In genomic region chr12:14365294-14366210, GRCh38 we compare ENCODE assay signal across 8 cellular contexts. TPM values are rescaled to one million over a fixed set of nuclear protein-coding genes. Genes with fewer than 3 reads are reported as not detected.
DNase-seq lines count a peak whose midpoint lies in the region; ATAC-seq and TF ChIP-seq lines count a peak whose summit lies in the region.

TSS of gene ATF7IP (plus strand) at chr12:14365682. CDS start at chr12:14423916, 58,234 bp downstream.

- no peaks in the 10 kb centered on the region for H3K9me3 ChIP-seq in fibroblast of lung (ENCODE audit: control insufficient read depth, insufficient read depth, low read depth, low read length)
- H3K9me3 ChIP-seq in naive thymus-derived CD4-positive, alpha-beta T cell (ENCODE audit: control insufficient read depth in 2 of 3, low read length in 3 of 3): no peaks in the 10 kb centered on the region

- peak within 1 kb of the TSS; percentile 83 for H3K4me3 Mint-ChIP-seq in activated T-helper 17 cell treated with anti-CD3 and anti-CD28 coated beads, Interleukin-2, amount 50 U/mL, for 72 hours
- H3K4me3 Mint-ChIP-seq in naive thymus-derived CD4-positive, alpha-beta T cell: peak within 1 kb of the TSS; percentile 78 to 97 (median 88)
- peak within 1 kb of the TSS; percentile 81 to 87 for H3K4me3 Mint-ChIP-seq in stimulated activated naive B cell treated with anti-CD40 and anti-IgM and Interleukin-4, amounts not matched to agents 10 μg/mL and 1 μg/mL and 100 μg/mL, for 72 hours

- no peaks in the 10 kb centered on the region for H3K27me3 Mint-ChIP-seq in activated T-helper 17 cell treated with anti-CD3 and anti-CD28 coated beads, Interleukin-2, amount 50 U/mL, for 72 hours
- peaks cover 0 to 2% (median 0%) of the 10 kb centered on the region in 5 donors for H3K27me3 Mint-ChIP-seq in naive thymus-derived CD4-positive, alpha-beta T cell
- H3K27me3 Mint-ChIP-seq in stimulated activated naive B cell treated with anti-CD40 and anti-IgM and Interleukin-4, amounts not matched to agents 10 μg/mL and 1 μg/mL and 100 μg/mL, for 72 hours: no peaks in the 10 kb centered on the region

- peak within 1 kb of the TSS; percentile 92 for H3K27ac Mint-ChIP-seq in activated T-helper 17 cell treated with anti-CD3 and anti-CD28 coated beads, Interleukin-2, amount 50 U/mL, for 72 hours
- peak within 1 kb of the TSS; percentile 88 to 98 (median 94) for H3K27ac Mint-ChIP-seq in naive thymus-derived CD4-positive, alpha-beta T cell
- H3K27ac Mint-ChIP-seq in stimulated activated naive B cell treated with anti-CD40 and anti-IgM and Interleukin-4, amounts not matched to agents 10 μg/mL and 1 μg/mL and 100 μg/mL, for 72 hours: peak within 1 kb of the TSS; percentile 97

- no peaks in the 10 kb centered on the region for H3K36me3 ChIP-seq in fibroblast of lung (ENCODE audit: control insufficient read depth, insufficient read depth, low read length)
- no peaks in the 10 kb centered on the region for H3K36me3 ChIP-seq in naive thymus-derived CD4-positive, alpha-beta T cell (ENCODE audit: control insufficient read depth in 2 of 3, insufficient read depth in 3 of 3, low read length in 3 of 3)

- H3K4me1 ChIP-seq in fibroblast of lung (ENCODE audit: control insufficient read depth, extremely low read depth, insufficient read depth, low read length): no peaks in the 10 kb centered on the region
- H3K4me1 ChIP-seq in naive thymus-derived CD4-positive, alpha-beta T cell (ENCODE audit: control insufficient read depth in 2 of 2, insufficient read depth in 2 of 2, low read length in 2 of 2): peaks cover 13 to 20% of the 10 kb centered on the region in 2 donors

- peak within 1 kb of the TSS; percentile 63 to 91 (median 77) for H3K4me3 ChIP-seq in fibroblast of lung (replicated peaks in 1 of 4; ENCODE audit: control extremely low read depth in 1 of 4, insufficient read depth in 1 of 4, low read depth in 3 of 4, low read length in 4 of 4)
- H3K4me3 ChIP-seq in naive thymus-derived CD4-positive, alpha-beta T cell (ENCODE audit: low read length): peak within 1 kb of the TSS; percentile 83

- no peaks in the 10 kb centered on the region for H4K20me1 ChIP-seq in fibroblast of lung (ENCODE audit: control insufficient read depth, extremely low read depth, insufficient read depth, low read length)

- peak; percentile 19 to 21 for TF ChIP-seq CTCF in fibroblast of lung (conservative IDR thresholded peaks at IDR 0.05 in 1 of 2, IDR thresholded peaks at IDR 0.05 in 1 of 2; ENCODE audit: low read depth in 1 of 2, low read length in 2 of 2)

- H3K79me2 ChIP-seq in fibroblast of lung (ENCODE audit: control insufficient read depth, insufficient read depth, low read length): peaks cover 41% of the 10 kb centered on the region

- POLR2A ChIA-PET in naive thymus-derived CD4-positive, alpha-beta T cell (lab: Charles Lee): interaction anchor here (0.5 to 2.7 kb wide), 42 partner anchors 8 to 1424 kb away, joined by 3 to 98 read pairs (median 5); partner anchors contain the start of genes C12orf60 and WBP11

- ATAC-seq in GM21717 (IDR thresholded peaks at IDR 0.05; ENCODE audit: unreplicated experiment): peak; percentile 75
- peak; percentile 85 for ATAC-seq in activated T-helper 17 cell treated with anti-CD3 and anti-CD28 coated beads, Interleukin-2, amount 50 U/mL, for 72 hours (replicated peaks)
- ATAC-seq in naive thymus-derived CD4-positive, alpha-beta T cell: peak; percentile 93
- ATAC-seq in stimulated activated naive B cell treated with anti-CD40 and anti-IgM and Interleukin-4, amounts not matched to agents 10 μg/mL and 1 μg/mL and 100 μg/mL, for 72 hours (replicated peaks): peak; percentile 74 to 82

- H3K4me2 ChIP-seq in fibroblast of lung (ENCODE audit: extremely low read depth, insufficient read depth, low read length): peak within 1 kb of the TSS; percentile 91

- intact Hi-C loops in naive thymus-derived CD4-positive, alpha-beta T cell (cut with micrococcal nuclease): loop anchor here (1.0 to 5.0 kb wide), 22 partner anchors 20 to 1641 kb away; partner anchors contain the start of genes ARHGDIB (in 2 of the 2), C12orf60 (in 2 of the 2), WBP11 (in 2 of the 2) and EPS8 (in 1 of the 2)

- H3K9me3 Mint-ChIP-seq in activated T-helper 17 cell treated with anti-CD3 and anti-CD28 coated beads, Interleukin-2, amount 50 U/mL, for 72 hours: peaks cover 3% of the 10 kb centered on the region
- peaks cover 0 to 11% (median under 1%) of the 10 kb centered on the region in 11 donors for H3K9me3 Mint-ChIP-seq in naive thymus-derived CD4-positive, alpha-beta T cell
- H3K9me3 Mint-ChIP-seq in stimulated activated naive B cell treated with anti-CD40 and anti-IgM and Interleukin-4, amounts not matched to agents 10 μg/mL and 1 μg/mL and 100 μg/mL, for 72 hours: peaks cover 4 to 9% of the 10 kb centered on the region in 2 donors

- H2AFZ ChIP-seq in fibroblast of lung (ENCODE audit: low read length): peak within 1 kb of the TSS; percentile 76

- H3K36me3 Mint-ChIP-seq in activated T-helper 17 cell treated with anti-CD3 and anti-CD28 coated beads, Interleukin-2, amount 50 U/mL, for 72 hours (ENCODE audit: low read depth): peaks cover 39% of the 10 kb centered on the region
- peaks cover 0 to 23% (median 11%) of the 10 kb centered on the region in 5 donors for H3K36me3 Mint-ChIP-seq in naive thymus-derived CD4-positive, alpha-beta T cell
- peaks cover 31 to 49% of the 10 kb centered on the region in 2 donors for H3K36me3 Mint-ChIP-seq in stimulated activated naive B cell treated with anti-CD40 and anti-IgM and Interleukin-4, amounts not matched to agents 10 μg/mL and 1 μg/mL and 100 μg/mL, for 72 hours

- DNase-seq in DMS79 (lab: John Stamatoyannopoulos, UW) (peak; percentile 85), KG1 (lab: John Stamatoyannopoulos, UW) (peak; percentile 81), RKO (ENCODE audit: low spot score) (peak; percentile 99), fibroblast of lung (ENCODE audit: low read depth in 2 of 2) (peak; percentile 98)
- DNase-seq in naive thymus-derived CD4-positive, alpha-beta T cell: peak; percentile 91 to 98 (median 97)
- DNase-seq in stimulated activated naive B cell treated with anti-CD40 and anti-IgM and Interleukin-4, amounts not matched to agents 10 μg/mL and 1 μg/mL and 100 μg/mL, for 72 hours: peak; percentile 96

- H3K27me3 ChIP-seq in fibroblast of lung (ENCODE audit: control insufficient read depth, insufficient read depth, low read length): no peaks in the 10 kb centered on the region
- H3K27me3 ChIP-seq in naive thymus-derived CD4-positive, alpha-beta T cell (ENCODE audit: control insufficient read depth in 2 of 2, insufficient read depth in 2 of 2, low read length in 2 of 2): no peaks in the 10 kb centered on the region

- peak within 1 kb of the TSS; percentile 93 for H3K27ac ChIP-seq in fibroblast of lung (ENCODE audit: insufficient read depth, low read length)
- peak within 1 kb of the TSS; percentile 84 for H3K27ac ChIP-seq in naive thymus-derived CD4-positive, alpha-beta T cell (ENCODE audit: low read depth, low read length)

- CTCF ChIA-PET in naive thymus-derived CD4-positive, alpha-beta T cell (lab: Charles Lee): interaction anchor here (0.6 to 2.9 kb wide), 27 partner anchors 20 to 406 kb away, joined by 3 to 33 read pairs (median 4); a partner anchor contains a TSS

- peak within 1 kb of the TSS; percentile 72 for H3K9ac ChIP-seq in fibroblast of lung (ENCODE audit: insufficient read depth, low read length)

- H3K4me1 Mint-ChIP-seq in activated T-helper 17 cell treated with anti-CD3 and anti-CD28 coated beads, Interleukin-2, amount 50 U/mL, for 72 hours: peaks cover 10% of the 10 kb centered on the region
- H3K4me1 Mint-ChIP-seq in naive thymus-derived CD4-positive, alpha-beta T cell: peaks cover 21 to 52% (median 34%) of the 10 kb centered on the region in 7 donors
- peaks cover 12 to 33% of the 10 kb centered on the region in 2 donors for H3K4me1 Mint-ChIP-seq in stimulated activated naive B cell treated with anti-CD40 and anti-IgM and Interleukin-4, amounts not matched to agents 10 μg/mL and 1 μg/mL and 100 μg/mL, for 72 hours

RNA-seq across cellular contexts. Expression of gene ATF7IP, which starts in this region (rescaled TPM):
- total RNA-seq in activated T-helper 17 cell treated with anti-CD3 and anti-CD28 coated beads, Interleukin-2, amount 50 U/mL, for 72 hours: 100 to 1,000 TPM in 1 of 2 donors, 10 to 100 TPM in 1; 72.8 to 122 TPM
- total RNA-seq in fibroblast of lung: 14.1 and 18.0 TPM in 2 replicates
- polyA plus RNA-seq in fibroblast of lung: 13.1 and 13.2 TPM in 2 replicates
- 10.2 and 11.4 TPM in 2 replicates for polyA plus RNA-seq in fibroblast of lung (2012)
- 64.6 and 65.9 TPM in 2 replicates for polyA minus RNA-seq in fibroblast of lung (ENCODE audit: low replicate concordance)
- total RNA-seq in naive thymus-derived CD4-positive, alpha-beta T cell: 100 to 1,000 TPM; 113 to 181 (median 144) TPM
- 100 to 1,000 TPM in 1 of 2 donors, 10 to 100 TPM in 1; 92.7 to 124 TPM for polyA plus RNA-seq in naive thymus-derived CD4-positive, alpha-beta T cell

Comparison
In these comparisons a context has a peak if more than half of its experiments do, and no peak if none do; other contexts are left out.
1. Peak in every context shown above with its lines: DNase-seq, ATAC-seq, H3K4me3 ChIP-seq and H3K27ac ChIP-seq.